8 cellular contexts compared by ENCODE assay signal in the genomic region with DNA sequence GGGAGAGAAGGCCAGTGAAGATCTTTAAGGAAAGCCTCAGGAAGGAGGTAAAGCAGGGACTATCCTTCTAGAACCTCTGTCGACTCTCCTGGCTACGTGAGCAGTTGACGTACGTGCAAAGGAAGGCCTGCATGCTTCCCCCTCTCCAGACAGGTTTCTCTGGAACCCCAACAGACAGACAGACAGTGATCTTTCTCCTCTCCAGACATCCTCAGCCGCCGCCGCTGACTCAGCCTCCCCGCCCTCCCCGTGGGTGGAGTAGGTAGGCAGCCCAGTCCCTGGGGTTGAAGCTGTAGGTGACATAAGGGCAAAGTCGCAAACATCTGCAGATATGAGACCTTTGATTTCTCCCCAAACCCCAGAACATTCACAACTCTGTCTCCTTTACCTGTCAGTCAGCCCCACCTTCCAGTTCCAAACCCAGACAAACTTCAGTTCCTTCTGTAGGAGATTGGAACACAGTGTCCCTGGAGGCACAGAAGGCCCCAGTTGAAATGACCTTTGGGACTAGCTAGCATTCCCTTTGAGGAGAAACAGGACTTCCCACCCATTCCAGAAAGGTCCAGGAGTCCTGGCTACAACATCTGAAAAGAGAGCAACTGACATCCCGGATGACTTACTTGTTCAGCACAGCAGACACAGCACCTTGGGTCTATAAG.
DNase-seq lines count a peak whose midpoint lies in the region; ATAC-seq and TF ChIP-seq lines count a peak whose summit lies in the region.

No MANE protein-coding gene starts in this region.

- intact Hi-C loops in PC-3 (cut with micrococcal nuclease), result loop anchor here (5.0 kb wide), 1 partner anchor 213 kb away; no protein-coding TSS in a partner anchor

- peaks cover 4% of the 10 kb centered on the region for H3K36me3 Mint-ChIP-seq in activated CD8-positive, alpha-beta memory T cell treated with anti-CD3 and anti-CD28 coated beads, Interleukin-2, amount 10 ng/mL, durations not matched to agents 7 days and 5 days

- ATAC-seq in PC-3 (peak; percentile 55), GM21737 (IDR thresholded peaks at IDR 0.05; ENCODE audit: unreplicated experiment) (no peak)
- ATAC-seq in activated CD8-positive, alpha-beta memory T cell treated with anti-CD3 and anti-CD28 coated beads, Interleukin-2, amount 10 ng/mL, durations not matched to agents 7 days and 5 days, result peak; percentile 42

- no peaks in the 10 kb centered on the region for H3K9me2 ChIP-seq in PC-3 (replicated peaks; ENCODE audit: low read length)

- no peak overlapping the region for H3K9ac ChIP-seq in PC-3 (ENCODE audit: low read length)

- no peak overlapping the region for H3K27ac Mint-ChIP-seq in activated CD8-positive, alpha-beta memory T cell treated with anti-CD3 and anti-CD28 coated beads, Interleukin-2, amount 10 ng/mL, durations not matched to agents 7 days and 5 days

- no peaks in the 10 kb centered on the region for H3K36me3 ChIP-seq in PC-3 (ENCODE audit: low read depth, low read length)

- peaks cover 60% of the 10 kb centered on the region for H3K4me1 Mint-ChIP-seq in activated CD8-positive, alpha-beta memory T cell treated with anti-CD3 and anti-CD28 coated beads, Interleukin-2, amount 10 ng/mL, durations not matched to agents 7 days and 5 days

- peak; percentile 60 for DNase-seq in PC-3
- DNase-seq in activated CD8-positive, alpha-beta memory T cell treated with anti-CD3 and anti-CD28 coated beads, Interleukin-2, amount 10 ng/mL, durations not matched to agents 7 days and 5 days, result peak; percentile 62
- DNase-seq in epithelial cell of prostate (ENCODE audit: low read depth, low spot score), result peak; percentile 43
- peak; percentile 58 for DNase-seq in stimulated activated CD4-positive, alpha-beta T cell treated with anti-CD3 and anti-CD28 coated beads, Interleukin-4, amount 100 ng/mL, for 24 hours
- DNase-seq in GF-D8 (lab: John Stamatoyannopoulos, UW), result no peak
- DNase-seq in NCI-H345 treated with DMSO at 0.1 percent for 48 hours (lab: John Stamatoyannopoulos, UW; ENCODE audit: unreplicated experiment), result no peak
- DNase-seq in dedifferentiated amniotic fluid mesenchymal stem cell (ENCODE audit: extremely low spot score), result no peak

- no peak for TF ChIP-seq CTCF in PC-3 (conservative IDR thresholded peaks at IDR 0.05; ENCODE audit: low read depth, low read length)

- no peaks in the 10 kb centered on the region for H4K20me1 ChIP-seq in PC-3 (ENCODE audit: low read length)

- no peak overlapping the region for H3K4me3 Mint-ChIP-seq in activated CD8-positive, alpha-beta memory T cell treated with anti-CD3 and anti-CD28 coated beads, Interleukin-2, amount 10 ng/mL, durations not matched to agents 7 days and 5 days

- H3K9me3 Mint-ChIP-seq in activated CD8-positive, alpha-beta memory T cell treated with anti-CD3 and anti-CD28 coated beads, Interleukin-2, amount 10 ng/mL, durations not matched to agents 7 days and 5 days (ENCODE audit: low read depth), result peaks cover 4% of the 10 kb centered on the region

- no peaks in the 10 kb centered on the region for H3K27me3 ChIP-seq in PC-3 (ENCODE audit: low read length)

- peaks cover 10% of the 10 kb centered on the region for H3F3A ChIP-seq in PC-3 (ENCODE audit: low read length, unreplicated experiment)

- no peaks in the 10 kb centered on the region for H3K27me3 Mint-ChIP-seq in activated CD8-positive, alpha-beta memory T cell treated with anti-CD3 and anti-CD28 coated beads, Interleukin-2, amount 10 ng/mL, durations not matched to agents 7 days and 5 days

- H3K27ac ChIP-seq in PC-3 (ENCODE audit: low read length) (peak overlapping the region; percentile 28), epithelial cell of prostate (peak overlapping the region; percentile 56)

- BruUV-seq in PC-3 (replicated peaks; lab: Mats Ljungman, UMichigan), result no TSS peak

- H3K4me3 ChIP-seq in PC-3 (ENCODE audit: low read length), result peak overlapping the region; percentile 31; the same call in 1 of the 2 replicates

- peak overlapping the region; percentile 79 for H2AFZ ChIP-seq in PC-3 (ENCODE audit: low read length)

- peak overlapping the region; percentile 62 for H3K4me2 ChIP-seq in PC-3 (ENCODE audit: low read length)

- POLR2A ChIA-PET in PC-3 (lab: Charles Lee; ENCODE audit: unreplicated experiment), result no interaction called here

- peaks cover 56% of the 10 kb centered on the region for H3K4me1 ChIP-seq in PC-3 (ENCODE audit: insufficient read depth, low read length)

- H3K9me3 ChIP-seq in PC-3 (ENCODE audit: low read length), result no peaks in the 10 kb centered on the region

- CTCF ChIA-PET in PC-3 (lab: Charles Lee), result no interaction called here
- CTCF ChIA-PET in activated CD8-positive, alpha-beta memory T cell treated with anti-CD3 and anti-CD28 coated beads, Interleukin-2, amount 10 ng/mL, durations not matched to agents 7 days and 5 days (lab: Charles Lee), result no interaction called here

- no peaks in the 10 kb centered on the region for H3K79me2 ChIP-seq in PC-3 (ENCODE audit: low read length)

Comparison
In these comparisons a context has a peak if more than half of its experiments do, and no peak if none do; other contexts are left out.
1. DNase-seq: peak in PC-3 (single experiment), activated CD8-positive, alpha-beta memory T cell treated with anti-CD3 and anti-CD28 coated beads, Interleukin-2, amount 10 ng/mL, durations not matched to agents 7 days and 5 days (single experiment), epithelial cell of prostate (single experiment) and stimulated activated CD4-positive, alpha-beta T cell treated with anti-CD3 and anti-CD28 coated beads, Interleukin-4, amount 100 ng/mL, for 24 hours (single experiment); none in GF-D8 (single experiment), NCI-H345 treated with DMSO at 0.1 percent for 48 hours (single experiment) and dedifferentiated amniotic fluid mesenchymal stem cell (single experiment).